8 cellular contexts compared by ENCODE assay signal in genomic region chr13:49606747-49607648, GRCh38. TPM values are rescaled to one million over a fixed set of nuclear protein-coding genes. Genes with fewer than 3 reads are reported as not detected.
A peak's percentile ranks its signal among the peaks of the same experiment; 100 is the strongest.
DNase-seq lines count a peak whose midpoint lies in the region; ATAC-seq and TF ChIP-seq lines count a peak whose summit lies in the region.

No MANE protein-coding gene starts in this region.

- no peaks in the 10 kb centered on the region for H3K4me1 ChIP-seq in breast epithelium

- H3K27me3 ChIP-seq in WERI-Rb-1 (ENCODE audit: insufficient read depth, low read depth, severe bottlenecking) (no peaks in the 10 kb centered on the region), breast epithelium (no peaks in the 10 kb centered on the region)

- H3K4me3 ChIP-seq in WERI-Rb-1 (ENCODE audit: low read depth, low read length): no peak overlapping the region
- H3K4me3 ChIP-seq in breast epithelium: peak overlapping the region; percentile 31 to 54 (median 41)

- intact Hi-C loops in breast epithelium (cut with DNase I; ENCODE audit: low total_unique reads): loop anchor here (10.0 kb wide), 1 partner anchor 302 kb away; no protein-coding TSS in a partner anchor

- H3K9me3 ChIP-seq in WERI-Rb-1 (ENCODE audit: severe bottlenecking) (no peaks in the 10 kb centered on the region), breast epithelium (no peaks in the 10 kb centered on the region)

- no peak for TF ChIP-seq POLR2A in breast epithelium (IDR thresholded peaks at IDR 0.05)

- ATAC-seq in GM18909 (IDR thresholded peaks at IDR 0.05; ENCODE audit: poor library complexity, unreplicated experiment): peak; percentile 93
- ATAC-seq in HG03196 (IDR thresholded peaks at IDR 0.05; ENCODE audit: unreplicated experiment): peak; percentile 93

- peak; percentile 62 for TF ChIP-seq CTCF in WERI-Rb-1 (IDR thresholded peaks at IDR 0.05; ENCODE audit: low read depth, low read length)
- TF ChIP-seq CTCF in breast epithelium (IDR thresholded peaks at IDR 0.05): peak; percentile 31 to 77 (median 72)

- no peak overlapping the region for H3K27ac ChIP-seq in WERI-Rb-1
- no peak overlapping the region for H3K27ac ChIP-seq in breast epithelium

- no peaks in the 10 kb centered on the region for H3K36me3 ChIP-seq in WERI-Rb-1
- no peaks in the 10 kb centered on the region for H3K36me3 ChIP-seq in breast epithelium

- DNase-seq in AG08396 (ENCODE audit: low spot score) (peak; percentile 85), NCI-H2227 treated with DMSO at 0.1 percent for 48 hours (lab: John Stamatoyannopoulos, UW) (peak; percentile 77), WERI-Rb-1 (peak; percentile 66), breast epithelium (ENCODE audit: low spot score in 2 of 2) (peak; percentile 85 to 88), islet precursor cell (peak; percentile 87)
- peak; percentile 52 to 68 for DNase-seq in stimulated activated CD4-positive, alpha-beta T cell treated with anti-CD3 and anti-CD28 coated beads, Interleukin-12 subunit alpha, Interleukin-12 subunit beta, amount 100 ng/mL, for 24 hours (ENCODE audit: low read depth in 2 of 2)

RNA-seq across cellular contexts. Expression of gene ARL11, which starts 21.3 kb away (rescaled TPM):
- total RNA-seq in breast epithelium: 1 to 10 TPM in 2 of 3 donors, under 1 TPM in 1; 0.98 to 1.4 (median 1.3) TPM

RNA-seq across cellular contexts. Expression of gene RCBTB1, which starts 21.6 kb away (rescaled TPM):
- total RNA-seq in breast epithelium: 10 to 100 TPM; 13.8 to 18.4 (median 17.9) TPM
